24 cellular contexts compared by ENCODE assay signal in genomic region chr21:21103692-21104091, GRCh38.
"Had no signal": no experiment of that assay in that cellular context is flagged by ENCODE, and none has a peak within 500 bp of the region (broad histone marks: within the 10 kb centered on the region; RNA-seq: fewer than 3 reads in every experiment).

No MANE protein-coding gene starts in this region.

- H3K36me3 Mint-ChIP-seq: immature natural killer cell; naive thymus-derived CD8-positive, alpha-beta T cell had no signal

- H3K4me1 Mint-ChIP-seq: immature natural killer cell; naive thymus-derived CD8-positive, alpha-beta T cell; stimulated activated naive CD8-positive, alpha-beta T cell treated with anti-CD3 and anti-CD28 coated beads, Interleukin-15, amount 100 ng/mL, for 72 hours had no signal

- H3K36me3 ChIP-seq: esophagus squamous epithelium, lower lobe of right lung, neutrophil, pancreas, right lobe of liver, thyroid gland, vagina had no signal

- DNase-seq: dermis blood vessel endothelial cell; effector memory CD8-positive, alpha-beta T cell; erythroblast; esophagus squamous epithelium; immature natural killer cell; islet precursor cell; kidney glomerular epithelial cell; left ventricle myocardium superior; lower lobe of right lung; naive thymus-derived CD8-positive, alpha-beta T cell; pancreas; right lobe of liver; small intestine; stimulated activated CD4-positive, alpha-beta T cell treated with anti-CD3 and anti-CD28 coated beads, Interleukin-15, amount 100 ng/mL, for 24 hours; stimulated activated CD4-positive, alpha-beta T cell treated with anti-CD3 and anti-CD28 coated beads, Interleukin-4, amount 100 ng/mL, for 1 hour; stimulated activated CD8-positive, alpha-beta memory T cell treated with anti-CD3 and anti-CD28 coated beads, Interleukin-4, amount 100 ng/mL, for 48 hours; stimulated activated naive CD4-positive, alpha-beta T cell; stimulated activated naive CD8-positive, alpha-beta T cell treated with anti-CD3 and anti-CD28 coated beads, Interleukin-15, amount 100 ng/mL, for 72 hours; thyroid gland; trophoblast cell had no signal

- H3K9me3 ChIP-seq: esophagus squamous epithelium, lower lobe of right lung, neutrophil, pancreas, right lobe of liver, thyroid gland, vagina had no signal

- H3K27ac Mint-ChIP-seq: effector memory CD8-positive, alpha-beta T cell; immature natural killer cell; naive thymus-derived CD8-positive, alpha-beta T cell; progenitor cell of endocrine pancreas; stimulated activated naive CD8-positive, alpha-beta T cell treated with anti-CD3 and anti-CD28 coated beads, Interleukin-15, amount 100 ng/mL, for 72 hours had no signal

- H3K4me3 Mint-ChIP-seq: effector memory CD8-positive, alpha-beta T cell; immature natural killer cell; naive thymus-derived CD8-positive, alpha-beta T cell; stimulated activated naive CD8-positive, alpha-beta T cell treated with anti-CD3 and anti-CD28 coated beads, Interleukin-15, amount 100 ng/mL, for 72 hours had no signal

- H3K4me1 ChIP-seq: esophagus squamous epithelium, lower lobe of right lung, pancreas, right lobe of liver, thyroid gland, vagina had no signal

- H3K9me3 Mint-ChIP-seq: naive thymus-derived CD8-positive, alpha-beta T cell; stimulated activated naive CD8-positive, alpha-beta T cell treated with anti-CD3 and anti-CD28 coated beads, Interleukin-15, amount 100 ng/mL, for 72 hours had no signal

- H3K27me3 Mint-ChIP-seq: effector memory CD8-positive, alpha-beta T cell; naive thymus-derived CD8-positive, alpha-beta T cell; progenitor cell of endocrine pancreas; stimulated activated naive CD8-positive, alpha-beta T cell treated with anti-CD3 and anti-CD28 coated beads, Interleukin-15, amount 100 ng/mL, for 72 hours had no signal

- H3K4me3 ChIP-seq: coronary artery, esophagus squamous epithelium, lower lobe of right lung, pancreas, right lobe of liver, thyroid gland, vagina had no signal

- H3K27me3 ChIP-seq: esophagus squamous epithelium, neutrophil, pancreas, right lobe of liver, thyroid gland, vagina had no signal

- H3K27ac ChIP-seq: coronary artery, esophagus squamous epithelium, lower lobe of right lung, neutrophil, pancreas, right lobe of liver, thyroid gland, vagina had no signal
